Comparison of ENCODE assay signal across 23 cellular contexts in genomic region chr18:54622084-54622483, GRCh38. TPM values are rescaled to one million over a fixed set of nuclear protein-coding genes. Genes with fewer than 3 reads are reported as not detected.
A peak's percentile ranks its signal among the peaks of the same experiment; 100 is the strongest.
DNase-seq lines count a peak whose midpoint lies in the region; ATAC-seq and TF ChIP-seq lines count a peak whose summit lies in the region.
"Had no signal": no experiment of that assay in that cellular context is flagged by ENCODE, and none has a peak within 500 bp of the region (broad histone marks: within the 10 kb centered on the region; RNA-seq: fewer than 3 reads in every experiment).

No MANE protein-coding gene starts in this region.

- TF ChIP-seq CTCF in AG09319 (IDR thresholded peaks at IDR 0.05; ENCODE audit: low read depth, low read length) (peak; percentile 3), IMR-90 (conservative IDR thresholded peaks at IDR 0.05; ENCODE audit: low read depth, low read length) (peak; percentile 30; the same call in 1 of the 2 replicates), endothelial cell (IDR thresholded peaks at IDR 0.05; ENCODE audit: unreplicated experiment) (peak; percentile 75), glutamatergic neuron (IDR thresholded peaks at IDR 0.05; ENCODE audit: partially characterized antibody, unreplicated experiment) (peak; percentile 26)

- H4K20me1 ChIP-seq in IMR-90 (ENCODE audit: insufficient read depth, low read length), result no peaks in the 10 kb centered on the region

- intact Hi-C loops in IMR-90 (cut with micrococcal nuclease), result no loop called here

- H3K36me3 Mint-ChIP-seq in endothelial cell (ENCODE audit: low read depth, unreplicated experiment) (no peaks in the 10 kb centered on the region), glutamatergic neuron (ENCODE audit: unreplicated experiment) (no peaks in the 10 kb centered on the region)
- H3K36me3 Mint-ChIP-seq: CD4-positive, CD25-positive, alpha-beta regulatory T cell had no signal

- H4K91ac ChIP-seq in IMR-90 (ENCODE audit: insufficient read depth, low read depth, low read length), result no peak overlapping the region

- no peak for TF ChIP-seq RAD21 in IMR-90 (IDR thresholded peaks at IDR 0.05; ENCODE audit: low read length)

- H3K9me3 Mint-ChIP-seq in endothelial cell (ENCODE audit: unreplicated experiment) (no peaks in the 10 kb centered on the region), glutamatergic neuron (ENCODE audit: unreplicated experiment) (no peaks in the 10 kb centered on the region)

- no peaks in the 10 kb centered on the region for H3K79me1 ChIP-seq in IMR-90 (ENCODE audit: low read depth in 1 of 2, low read length in 2 of 2)

- no peak overlapping the region for H3K27ac ChIP-seq in IMR-90 (ENCODE audit: insufficient read depth, low read length)
- H3K27ac ChIP-seq: A549, HL-60, SJCRH30 had no signal

- H3K4ac ChIP-seq in IMR-90 (ENCODE audit: low read depth, low read length), result no peak overlapping the region

- no peak overlapping the region for H3K14ac ChIP-seq in IMR-90 (replicated peaks; ENCODE audit: low read depth, low read length)

- no peak overlapping the region for H2AK5ac ChIP-seq in IMR-90 (ENCODE audit: low read depth, low read length)

- H2BK20ac ChIP-seq in IMR-90 (ENCODE audit: low read depth, low read length), result no peak overlapping the region

- H2BK5ac ChIP-seq in IMR-90 (ENCODE audit: low read depth, low read length, poor library complexity, severe bottlenecking), result no peak overlapping the region

- H3K27ac Mint-ChIP-seq in endothelial cell (ENCODE audit: unreplicated experiment), result no peak overlapping the region
- no peak overlapping the region for H3K27ac Mint-ChIP-seq in glutamatergic neuron (ENCODE audit: unreplicated experiment)

- POLR2A ChIA-PET in IMR-90 (lab: Charles Lee; ENCODE audit: unreplicated experiment), result no interaction called here

- H3K4me3 Mint-ChIP-seq in endothelial cell (ENCODE audit: unreplicated experiment) (no peak overlapping the region), glutamatergic neuron (ENCODE audit: unreplicated experiment) (no peak overlapping the region)
- H3K4me3 Mint-ChIP-seq: CD4-positive, CD25-positive, alpha-beta regulatory T cell had no signal

- no peak overlapping the region for H3K9ac ChIP-seq in IMR-90 (ENCODE audit: low read depth, low read length)

- no peak overlapping the region for H4K8ac ChIP-seq in IMR-90 (ENCODE audit: low read depth in 2 of 2, low read length in 2 of 2)

- H2AFZ ChIP-seq in IMR-90 (replicated peaks; ENCODE audit: low read length, poor library complexity), result no peak overlapping the region

- no peak overlapping the region for H2BK15ac ChIP-seq in IMR-90 (ENCODE audit: low read depth, low read length)

- H3K27me3 Mint-ChIP-seq in endothelial cell (ENCODE audit: unreplicated experiment) (no peaks in the 10 kb centered on the region), glutamatergic neuron (ENCODE audit: unreplicated experiment) (no peaks in the 10 kb centered on the region)
- H3K27me3 Mint-ChIP-seq: CD4-positive, CD25-positive, alpha-beta regulatory T cell had no signal

- no peak for ATAC-seq in IMR-90 (ENCODE audit: low read depth)
- ATAC-seq: A549 had no signal

- H4K5ac ChIP-seq in IMR-90 (ENCODE audit: low read depth, low read length), result no peak overlapping the region

- H3K23ac ChIP-seq in IMR-90 (ENCODE audit: low read depth, low read length), result no peak overlapping the region

- H3K4me3 ChIP-seq in IMR-90 (ENCODE audit: insufficient read depth, low read depth, low read length), result no peak overlapping the region
- H3K4me3 ChIP-seq: A549, HAP-1, SJCRH30 had no signal

- H2AK9ac ChIP-seq in IMR-90 (replicated peaks; ENCODE audit: low read depth, low read length, poor library complexity), result no peak overlapping the region

- H2BK120ac ChIP-seq in IMR-90 (ENCODE audit: low read depth, low read length), result no peak overlapping the region

- TF ChIP-seq POLR2A in IMR-90 (IDR thresholded peaks at IDR 0.05; ENCODE audit: low read depth, low read length), result no peak

- no peaks in the 10 kb centered on the region for H3K9me3 ChIP-seq in IMR-90 (ENCODE audit: control insufficient read depth, insufficient read depth, low read length)
- H3K9me3 ChIP-seq: A549, Caco-2, HAP-1, SJCRH30 had no signal

- H3K9me1 ChIP-seq in IMR-90 (ENCODE audit: insufficient read depth, low read length), result no peaks in the 10 kb centered on the region

- no peak for DNase-seq in AG09319 (ENCODE audit: extremely low read depth, low read depth)
- DNase-seq in IMR-90, result no peak
- DNase-seq in endothelial cell (ENCODE audit: low spot score), result no peak
- no peak for DNase-seq in glutamatergic neuron
- no peak for DNase-seq in NAMALWA (ENCODE audit: low spot score)
- no peak for DNase-seq in stimulated activated CD4-positive, alpha-beta T cell treated with anti-CD3 and anti-CD28 coated beads, Interleukin-4, amount 100 ng/mL, for 1 hour
- no peak for DNase-seq in activated effector memory CD4-positive, alpha-beta T cell treated with anti-CD3 and anti-CD28 coated beads, Interleukin-2, amount 50 U/mL, for 16 hours
- no peak for DNase-seq in NCI-H345 treated with DMSO at 0.1 percent for 48 hours (lab: John Stamatoyannopoulos, UW; ENCODE audit: unreplicated experiment)
- DNase-seq: Caco-2; CD4-positive, CD25-positive, alpha-beta regulatory T cell; DMS153; NCI-H1417; NCI-H187 treated with DMSO at 0.1 percent for 48 hours; NCI-H345; NCI-H526 treated with DMSO at 0.1 percent for 48 hours; NK-92 treated with Interleukin-12 subunit alpha and Interleukin-12 subunit beta, amount 100 ng/mL, for 24 hours; RPMI8226; SJCRH30 had no signal

- no peak overlapping the region for H3K56ac ChIP-seq in IMR-90 (ENCODE audit: extremely low read depth, insufficient read depth, low read length)

- CTCF ChIA-PET in IMR-90 (lab: Yijun Ruan, JAX), result no interaction called here

- no peaks in the 10 kb centered on the region for H3K27me3 ChIP-seq in IMR-90 (ENCODE audit: control insufficient read depth, insufficient read depth, low read length)
- H3K27me3 ChIP-seq: SJCRH30 had no signal

- no peaks in the 10 kb centered on the region for H3K36me3 ChIP-seq in IMR-90 (ENCODE audit: control insufficient read depth, insufficient read depth, low read length)
- H3K36me3 ChIP-seq: HAP-1, SJCRH30 had no signal

- in situ Hi-C loops in IMR-90 (cut with MboI; ENCODE audit: low sequenced_read_pairs), result no loop called here

- no TSS peak for BruUV-seq in IMR-90 (replicated peaks; lab: Mats Ljungman, UMichigan)

- H3K4me2 ChIP-seq in IMR-90 (ENCODE audit: low read depth, low read length), result no peak overlapping the region
- H3K4me2 ChIP-seq: A549 had no signal

- dilution Hi-C loops in IMR-90 (cut with HindIII; ENCODE audit: low sequenced_read_pairs, unreplicated experiment), result no loop called here

- H3K4me1 ChIP-seq in IMR-90 (ENCODE audit: control insufficient read depth, insufficient read depth, low read length), result no peaks in the 10 kb centered on the region
- H3K4me1 ChIP-seq: A549, Caco-2, HAP-1, SJCRH30 had no signal

- H3K18ac ChIP-seq in IMR-90 (ENCODE audit: low read depth, low read length), result no peak overlapping the region

- H3K4me1 Mint-ChIP-seq in endothelial cell (ENCODE audit: unreplicated experiment) (no peaks in the 10 kb centered on the region), glutamatergic neuron (ENCODE audit: low read depth, unreplicated experiment) (no peaks in the 10 kb centered on the region)
- H3K4me1 Mint-ChIP-seq: CD4-positive, CD25-positive, alpha-beta regulatory T cell had no signal

TF ChIP-seq in IMR-90, 13 proteins besides CTCF, POLR2A, EP300 and RAD21:
- TF ChIP-seq BHLHE40 (IDR thresholded peaks at IDR 0.05; ENCODE audit: low read depth, low read length) (no peak), NFE2L2 (IDR thresholded peaks at IDR 0.05; ENCODE audit: low read depth, low read length) (no peak), RCOR1 (IDR thresholded peaks at IDR 0.05; ENCODE audit: insufficient replicate concordance, low read length) (no peak)

RNA-seq across cellular contexts. Expression of gene DYNAP, which starts 31.0 kb away (rescaled TPM):
- total RNA-seq in IMR-90 (2012; rRNA removed) (not detected in 2 replicates), endothelial cell (ENCODE audit: unreplicated experiment) (not detected), glutamatergic neuron (ENCODE audit: unreplicated experiment) (not detected)
- polyA plus RNA-seq in IMR-90 (2012; rRNA removed), result not detected in 2 replicates
- not detected in 2 replicates for polyA plus RNA-seq in IMR-90 (2012; cell fraction: cytosol; rRNA removed)
- polyA plus RNA-seq in IMR-90 (2012; cell fraction: nucleus; rRNA removed; ENCODE audit: low replicate concordance), result not detected in 2 replicates
- total RNA-seq: Caco-2; CD4-positive, CD25-positive, alpha-beta regulatory T cell; LHCN-M2; OCI-LY7; SJCRH30 had no signal
- polyA plus RNA-seq: A549; CD4-positive, CD25-positive, alpha-beta regulatory T cell had no signal

Comparison
In these comparisons a context has a peak if more than half of its experiments do, and no peak if none do; other contexts are left out.
1. CTCF ChIP-seq: peak in every context shown above with its lines; median percentile 75 in endothelial cell; 30 in IMR-90; 26 in glutamatergic neuron; 3 in AG09319.